In genomic region chr18:35604369-35604768, GRCh38 we compare ENCODE assay signal across 21 cellular contexts.
"Had no signal": no experiment of that assay in that cellular context is flagged by ENCODE, and none has a peak within 500 bp of the region (broad histone marks: within the 10 kb centered on the region; RNA-seq: fewer than 3 reads in every experiment).

No MANE protein-coding gene starts in this region.

- DNase-seq: KBM-7, MG63, NCI-H1092 treated with DMSO at 0.1 percent for 48 hours, NCI-H1436, NCI-H187, NCI-H2029, NCI-H2081 treated with DMSO at 0.1 percent for 48 hours, NCI-H2171, NCI-H226, NCI-H446, NCI-H510A, NCI-H524 treated with DMSO at 0.1 percent for 48 hours, NCI-H69, NCI-H774, PC-3, SHP77, SK-N-SH, SW 1271, T-cell had no signal

- H3K4me2 ChIP-seq: SK-N-SH had no signal

- H3K36me3 ChIP-seq: MG63 had no signal

- ATAC-seq: Panc1, PC-3, T-cell had no signal

- H3K27me3 ChIP-seq: MG63 had no signal

- H3K4me3 ChIP-seq: MG63 had no signal

- H3K27ac ChIP-seq: RWPE1 had no signal

- H3K9ac ChIP-seq: SK-N-SH had no signal
